Comparison of ENCODE assay signal across 24 cellular contexts in the genomic region with DNA sequence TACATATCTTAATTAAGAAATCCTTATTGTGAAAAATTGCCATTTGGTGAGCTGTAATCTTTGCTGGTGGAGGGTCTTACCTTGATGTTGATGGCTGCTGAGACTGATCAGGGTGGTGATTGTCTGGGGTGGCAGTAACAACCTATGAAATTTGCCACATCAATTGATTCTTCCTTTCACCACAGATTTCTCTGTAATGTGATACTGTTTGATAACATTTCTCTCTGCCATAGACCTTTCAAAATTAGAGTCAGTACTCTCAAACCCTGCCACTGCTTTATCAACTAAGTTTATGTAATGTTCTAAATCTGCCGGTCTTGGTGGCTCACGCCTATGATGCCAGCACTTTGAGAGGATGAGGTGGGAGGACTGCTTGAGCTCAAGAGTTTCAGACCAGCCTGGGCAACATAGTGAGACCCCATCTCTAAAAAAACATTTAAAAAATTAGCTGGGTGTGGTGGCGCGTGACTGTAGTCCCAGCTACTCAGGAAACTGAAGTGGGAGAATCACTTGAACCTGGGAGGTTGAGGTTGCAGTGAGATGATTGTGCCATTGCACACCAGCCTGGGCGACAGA. TPM values are rescaled to one million over a fixed set of nuclear protein-coding genes. Genes with fewer than 3 reads are reported as not detected.
DNase-seq lines count a peak whose midpoint lies in the region; ATAC-seq lines count a peak whose summit lies in the region.
"Had no signal": no experiment of that assay in that cellular context is flagged by ENCODE, and none has a peak within 500 bp of the region (broad histone marks: within the 10 kb centered on the region; RNA-seq: fewer than 3 reads in every experiment).

No MANE protein-coding gene starts in this region.

- ATAC-seq in activated T-cell treated with anti-CD3 and anti-CD28 coated beads, Interleukin-2, amount 50 U/mL, for 4 hours, result peak in 1 of 2 donors; percentile 16
- ATAC-seq in HG03457 (IDR thresholded peaks at IDR 0.05; ENCODE audit: unreplicated experiment) (no peak), HG03039 (IDR thresholded peaks at IDR 0.05; ENCODE audit: unreplicated experiment) (no peak)
- ATAC-seq: body of pancreas, gastroesophageal sphincter, Right ventricle myocardium inferior had no signal

- H3K4me1 ChIP-seq in CD8-positive, alpha-beta memory T cell (ENCODE audit: insufficient read depth, low read length), result peaks cover 63% of the 10 kb centered on the region
- H3K4me1 ChIP-seq in trophoblast cell (ENCODE audit: control insufficient read depth in 1 of 2, insufficient read depth in 2 of 2, low read length in 2 of 2), result peaks cover 2 to 4% of the 10 kb centered on the region in 2 experiments

- CTCF ChIA-PET in CD8-positive, alpha-beta memory T cell (lab: Charles Lee), result no interaction called here

- POLR2A ChIA-PET in CD8-positive, alpha-beta memory T cell (lab: Charles Lee), result no interaction called here

- H2AFZ ChIP-seq in trophoblast cell (ENCODE audit: insufficient read depth, low read length, poor library complexity), result no peak overlapping the region

- no peaks in the 10 kb centered on the region for H3K9me3 Mint-ChIP-seq in activated T-cell treated with anti-CD3 and anti-CD28 coated beads, Interleukin-2, amount 50 U/mL, for 4 hours
- H3K9me3 Mint-ChIP-seq in CD8-positive, alpha-beta memory T cell, result no peaks in the 10 kb centered on the region
- H3K9me3 Mint-ChIP-seq in activated T-helper 1 cell treated with anti-CD3 and anti-CD28 coated beads, Interleukin-12 subunit alpha, Interleukin-12 subunit beta, Interleukin-2, Interleukin-4 antibody, amounts not matched to agents 30 ng/mL and 10 ng/mL and 1 ng/mL, durations not matched to agents 14 hours and 24 hours and 36 hours, result no peaks in the 10 kb centered on the region
- H3K9me3 Mint-ChIP-seq: IgD-negative memory B cell, memory B cell had no signal

- no CpG with 5 or more reads among the region's 5 CpGs for WGBS in trophoblast cell (ENCODE audit: extremely low coverage, insufficient coverage, insufficient read length)

- intact Hi-C loops in activated T-helper 1 cell treated with anti-CD3 and anti-CD28 coated beads, Interleukin-12 subunit alpha, Interleukin-12 subunit beta, Interleukin-2, Interleukin-4 antibody, amounts not matched to agents 30 ng/mL and 10 ng/mL and 1 ng/mL, durations not matched to agents 14 hours and 24 hours and 36 hours (cut with micrococcal nuclease), result no loop called here

- H3K27ac ChIP-seq in CD8-positive, alpha-beta memory T cell (ENCODE audit: low read depth, low read length), result no peak overlapping the region
- H3K27ac ChIP-seq in trophoblast cell (ENCODE audit: low read depth, low read length), result no peak overlapping the region
- H3K27ac ChIP-seq: body of pancreas, C4-2B, esophagus squamous epithelium, gastroesophageal sphincter, suprapubic skin, vagina had no signal

- H4K91ac ChIP-seq in trophoblast cell (ENCODE audit: low read depth, low read length), result no peak overlapping the region

- H3K36me3 Mint-ChIP-seq in activated T-cell treated with anti-CD3 and anti-CD28 coated beads, Interleukin-2, amount 50 U/mL, for 4 hours (ENCODE audit: insufficient read depth), result peaks cover 9% of the 10 kb centered on the region
- peaks cover 0 to 50% (median 0%) of the 10 kb centered on the region in 3 donors for H3K36me3 Mint-ChIP-seq in CD8-positive, alpha-beta memory T cell
- peaks cover 10% of the 10 kb centered on the region for H3K36me3 Mint-ChIP-seq in activated T-helper 1 cell treated with anti-CD3 and anti-CD28 coated beads, Interleukin-12 subunit alpha, Interleukin-12 subunit beta, Interleukin-2, Interleukin-4 antibody, amounts not matched to agents 30 ng/mL and 10 ng/mL and 1 ng/mL, durations not matched to agents 14 hours and 24 hours and 36 hours (ENCODE audit: low read depth)

- no peaks in the 10 kb centered on the region for H3K36me3 ChIP-seq in CD8-positive, alpha-beta memory T cell (ENCODE audit: insufficient read depth, low read length)
- peaks cover 0 to 2% of the 10 kb centered on the region in 2 experiments for H3K36me3 ChIP-seq in trophoblast cell (ENCODE audit: control insufficient read depth in 1 of 2, insufficient read depth in 2 of 2, low read length in 2 of 2)
- H3K36me3 ChIP-seq: gastroesophageal sphincter, suprapubic skin, vagina had no signal

- H3K4me2 ChIP-seq in trophoblast cell (ENCODE audit: low read length), result no peak overlapping the region

- no peak overlapping the region for H3K9ac ChIP-seq in trophoblast cell (ENCODE audit: low read length)

- no peak overlapping the region for H2BK12ac ChIP-seq in trophoblast cell (ENCODE audit: low read length)

- no peak overlapping the region for H3K23ac ChIP-seq in trophoblast cell (ENCODE audit: low read length)

- H3K4me3 ChIP-seq in CD8-positive, alpha-beta memory T cell (ENCODE audit: low read length), result no peak overlapping the region
- H3K4me3 ChIP-seq in trophoblast cell (ENCODE audit: low read depth, low read length), result no peak overlapping the region
- H3K4me3 ChIP-seq: body of pancreas, esophagus squamous epithelium, gastroesophageal sphincter, suprapubic skin, vagina had no signal

- H3K27ac Mint-ChIP-seq in CD8-positive, alpha-beta memory T cell, result peak overlapping the region in 6 of 8 donors; percentile 3 to 72 (median 54)
- H3K27ac Mint-ChIP-seq in activated T-helper 1 cell treated with anti-CD3 and anti-CD28 coated beads, Interleukin-12 subunit alpha, Interleukin-12 subunit beta, Interleukin-2, Interleukin-4 antibody, amounts not matched to agents 30 ng/mL and 10 ng/mL and 1 ng/mL, durations not matched to agents 14 hours and 24 hours and 36 hours, result peak overlapping the region; percentile 23
- H3K27ac Mint-ChIP-seq: memory B cell had no signal

- no peak overlapping the region for H2AK5ac ChIP-seq in trophoblast cell (ENCODE audit: low read length)

- H4K12ac ChIP-seq in trophoblast cell (ENCODE audit: low read depth, low read length), result no peak overlapping the region

- no peak overlapping the region for H4K8ac ChIP-seq in trophoblast cell (ENCODE audit: low read depth, low read length)

- H3K79me1 ChIP-seq in trophoblast cell (ENCODE audit: low read length), result peaks cover 5% of the 10 kb centered on the region

- peaks cover 9% of the 10 kb centered on the region for H3K79me2 ChIP-seq in trophoblast cell (ENCODE audit: control insufficient read depth, insufficient read depth, low read length, poor library complexity)

- no peak for DNase-seq in activated T-cell treated with anti-CD3 and anti-CD28 coated beads, Interleukin-2, amount 50 U/mL, for 4 hours
- DNase-seq in activated T-cell treated with anti-CD3 and anti-CD28 coated beads for 4 hours (no peak), trophoblast cell (no peak), NCI-H2196 treated with DMSO at 0.1 percent for 48 hours (lab: John Stamatoyannopoulos, UW; ENCODE audit: unreplicated experiment) (no peak)
- peak in 2 of 5 donors; percentile 8 to 53 for DNase-seq in CD8-positive, alpha-beta memory T cell
- DNase-seq in activated T-helper 1 cell treated with anti-CD3 and anti-CD28 coated beads, Interleukin-12 subunit alpha, Interleukin-12 subunit beta, Interleukin-2, Interleukin-4 antibody, amounts not matched to agents 30 ng/mL and 10 ng/mL and 1 ng/mL, durations not matched to agents 14 hours and 24 hours and 36 hours (ENCODE audit: low spot score), result no peak
- DNase-seq: activated gamma-delta T cell, body of pancreas, esophagus squamous epithelium, GDM1, kidney glomerular epithelial cell, MM.1S, NCI-H226, OCI-M1, retina had no signal

- no peak overlapping the region for H2BK120ac ChIP-seq in trophoblast cell (ENCODE audit: insufficient read depth, low read length, poor library complexity)

- H3K4me1 Mint-ChIP-seq in activated T-cell treated with anti-CD3 and anti-CD28 coated beads, Interleukin-2, amount 50 U/mL, for 4 hours (ENCODE audit: low read depth), result peaks cover 61% of the 10 kb centered on the region
- peaks cover 57 to 78% (median 70%) of the 10 kb centered on the region in 3 donors for H3K4me1 Mint-ChIP-seq in CD8-positive, alpha-beta memory T cell
- H3K4me1 Mint-ChIP-seq in activated T-helper 1 cell treated with anti-CD3 and anti-CD28 coated beads, Interleukin-12 subunit alpha, Interleukin-12 subunit beta, Interleukin-2, Interleukin-4 antibody, amounts not matched to agents 30 ng/mL and 10 ng/mL and 1 ng/mL, durations not matched to agents 14 hours and 24 hours and 36 hours (ENCODE audit: low read depth), result peaks cover 40% of the 10 kb centered on the region

- no peaks in the 10 kb centered on the region for H3K27me3 ChIP-seq in CD8-positive, alpha-beta memory T cell (ENCODE audit: insufficient read depth, low read length, poor library complexity, severe bottlenecking)
- no peaks in the 10 kb centered on the region for H3K27me3 ChIP-seq in trophoblast cell (ENCODE audit: insufficient read depth, low read length)
- H3K27me3 ChIP-seq: body of pancreas, esophagus squamous epithelium, gastroesophageal sphincter, suprapubic skin, vagina had no signal

- H3K4me3 Mint-ChIP-seq in activated T-cell treated with anti-CD3 and anti-CD28 coated beads, Interleukin-2, amount 50 U/mL, for 4 hours, result peak overlapping the region; percentile 2
- peak overlapping the region; percentile 1 to 71 (median 25) for H3K4me3 Mint-ChIP-seq in CD8-positive, alpha-beta memory T cell
- H3K4me3 Mint-ChIP-seq in activated T-helper 1 cell treated with anti-CD3 and anti-CD28 coated beads, Interleukin-12 subunit alpha, Interleukin-12 subunit beta, Interleukin-2, Interleukin-4 antibody, amounts not matched to agents 30 ng/mL and 10 ng/mL and 1 ng/mL, durations not matched to agents 14 hours and 24 hours and 36 hours, result no peak overlapping the region
- H3K4me3 Mint-ChIP-seq: memory B cell had no signal

- no peaks in the 10 kb centered on the region for H3K9me3 ChIP-seq in CD8-positive, alpha-beta memory T cell (ENCODE audit: low read length)
- no peaks in the 10 kb centered on the region for H3K9me3 ChIP-seq in trophoblast cell (ENCODE audit: insufficient read depth, low read depth, low read length)
- H3K9me3 ChIP-seq: body of pancreas, esophagus squamous epithelium, gastroesophageal sphincter, suprapubic skin, vagina had no signal

- H3K18ac ChIP-seq in trophoblast cell (ENCODE audit: low read length), result no peak overlapping the region

- peak overlapping the region; percentile 75 for H3K4ac ChIP-seq in trophoblast cell (ENCODE audit: low read depth, low read length)

- H3K14ac ChIP-seq in trophoblast cell (ENCODE audit: low read length), result no peak overlapping the region

- H3K27me3 Mint-ChIP-seq in activated T-cell treated with anti-CD3 and anti-CD28 coated beads, Interleukin-2, amount 50 U/mL, for 4 hours (ENCODE audit: low read depth), result no peaks in the 10 kb centered on the region
- H3K27me3 Mint-ChIP-seq in CD8-positive, alpha-beta memory T cell, result no peaks in the 10 kb centered on the region
- H3K27me3 Mint-ChIP-seq in activated T-helper 1 cell treated with anti-CD3 and anti-CD28 coated beads, Interleukin-12 subunit alpha, Interleukin-12 subunit beta, Interleukin-2, Interleukin-4 antibody, amounts not matched to agents 30 ng/mL and 10 ng/mL and 1 ng/mL, durations not matched to agents 14 hours and 24 hours and 36 hours (ENCODE audit: insufficient read depth), result no peaks in the 10 kb centered on the region
- H3K27me3 Mint-ChIP-seq: IgD-negative memory B cell, memory B cell had no signal

- H2BK5ac ChIP-seq in trophoblast cell (ENCODE audit: low read depth, low read length, poor library complexity), result no peak overlapping the region

RNA-seq across cellular contexts. Expression of gene KPNA6, which starts 5.0 kb away (rescaled TPM):
- total RNA-seq in activated T-cell treated with anti-CD3 and anti-CD28 coated beads, Interleukin-2, amount 50 U/mL, for 4 hours, result 10 to 100 TPM; 82.6 to 90.0 (median 88.1) TPM
- 10 to 100 TPM; 91.8 to 96.7 TPM for total RNA-seq in CD8-positive, alpha-beta memory T cell
- 29.3 TPM for polyA plus RNA-seq in CD8-positive, alpha-beta memory T cell
- total RNA-seq in activated T-helper 1 cell treated with anti-CD3 and anti-CD28 coated beads, Interleukin-12 subunit alpha, Interleukin-12 subunit beta, Interleukin-2, Interleukin-4 antibody, amounts not matched to agents 30 ng/mL and 10 ng/mL and 1 ng/mL, durations not matched to agents 14 hours and 24 hours and 36 hours, result 76.7 and 78.6 TPM in 2 replicates
- polyA plus RNA-seq in trophoblast cell (2013), result 32.5 and 34.1 TPM in 2 replicates

RNA-seq across cellular contexts. Expression of gene TMEM39B, which starts 40.1 kb away (rescaled TPM):
- 10 to 100 TPM; 26.9 to 30.4 (median 27.8) TPM for total RNA-seq in activated T-cell treated with anti-CD3 and anti-CD28 coated beads, Interleukin-2, amount 50 U/mL, for 4 hours
- total RNA-seq in CD8-positive, alpha-beta memory T cell, result 10 to 100 TPM; 23.4 to 25.8 TPM
- polyA plus RNA-seq in CD8-positive, alpha-beta memory T cell, result 2.4 TPM
- 34.2 and 38.8 TPM in 2 replicates for total RNA-seq in activated T-helper 1 cell treated with anti-CD3 and anti-CD28 coated beads, Interleukin-12 subunit alpha, Interleukin-12 subunit beta, Interleukin-2, Interleukin-4 antibody, amounts not matched to agents 30 ng/mL and 10 ng/mL and 1 ng/mL, durations not matched to agents 14 hours and 24 hours and 36 hours
- polyA plus RNA-seq in trophoblast cell (2013), result 10.1 and 11.0 TPM in 2 replicates
